Comparison of ENCODE assay signal across 15 cellular contexts in the genomic region with DNA sequence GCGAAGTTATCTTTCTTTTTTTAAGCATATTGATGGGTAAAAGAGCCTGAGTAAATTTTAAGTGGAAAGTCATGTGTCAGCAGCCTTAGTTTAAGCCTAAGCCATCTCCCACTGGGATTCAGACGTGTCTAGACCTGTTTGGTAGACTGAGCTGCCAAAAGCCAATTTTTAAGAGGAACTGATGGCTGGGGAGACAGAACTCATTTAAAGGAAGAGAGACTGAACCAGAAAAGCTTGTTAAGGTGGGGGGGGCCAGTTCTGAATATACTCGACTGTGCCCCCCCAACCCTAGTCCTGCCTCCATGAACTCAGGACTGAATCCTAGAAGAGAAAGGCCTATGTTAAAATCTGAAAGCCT. TPM values are rescaled to one million over a fixed set of nuclear protein-coding genes. Genes with fewer than 3 reads are reported as not detected.
DNase-seq lines count a peak whose midpoint lies in the region; TF ChIP-seq lines count a peak whose summit lies in the region.
"Had no signal": no experiment of that assay in that cellular context is flagged by ENCODE, and none has a peak within 500 bp of the region (broad histone marks: within the 10 kb centered on the region; RNA-seq: fewer than 3 reads in every experiment).

No MANE protein-coding gene starts in this region.

- no peak for TF ChIP-seq CTCF in epithelial cell of esophagus (IDR thresholded peaks at IDR 0.05; ENCODE audit: insufficient read depth, low read depth, low read length, missing control alignments)
- TF ChIP-seq CTCF in esophagus squamous epithelium (IDR thresholded peaks at IDR 0.05), result no peak

- peak overlapping the region in 2 of 4 donors; percentile 47 to 53 for H3K27ac ChIP-seq in esophagus squamous epithelium
- H3K27ac ChIP-seq: neural progenitor cell, SJSA1 had no signal

- intact Hi-C loops in esophagus squamous epithelium (cut with DNase I), result no loop called here

- WGBS in esophagus squamous epithelium, 2 donors, result 34 to 39% methylated on average over 3 of the region's 3 CpGs

- peak; percentile 36 for DNase-seq in D341Med (ENCODE audit: low spot score)
- DNase-seq in KBM-7, result peak; percentile 76
- peak; percentile 8 for DNase-seq in NCI-H526 treated with DMSO at 0.1 percent for 48 hours (lab: John Stamatoyannopoulos, UW)
- DNase-seq in epithelial cell of esophagus (ENCODE audit: low read depth), result peak; percentile 94
- no peak for DNase-seq in effector CD8-positive, alpha-beta T cell (lab: John Stamatoyannopoulos, UW)
- DNase-seq in esophagus squamous epithelium (lab: John Stamatoyannopoulos, UW), result no peak
- DNase-seq in islet precursor cell, result no peak
- no peak for DNase-seq in activated CD4-positive, CD25-positive, alpha-beta regulatory T cell (lab: John Stamatoyannopoulos, UW)
- DNase-seq: activated CD4-positive, alpha-beta T cell treated with anti-CD3 and anti-CD28 coated beads for 1 hour; activated gamma-delta T cell; CD4-positive, CD25-positive, alpha-beta regulatory T cell; foreskin fibroblast; NCI-H1048 had no signal

- no peaks in the 10 kb centered on the region for H3K9me3 ChIP-seq in esophagus squamous epithelium
- H3K9me3 ChIP-seq: SJSA1 had no signal

- H3K27me3 ChIP-seq in esophagus squamous epithelium, result no peaks in the 10 kb centered on the region
- H3K27me3 ChIP-seq: neural progenitor cell, SJSA1 had no signal

- no peak overlapping the region for H3K4me3 ChIP-seq in epithelial cell of esophagus (ENCODE audit: low read length)
- no peak overlapping the region for H3K4me3 ChIP-seq in esophagus squamous epithelium
- H3K4me3 ChIP-seq: neural progenitor cell, SJSA1 had no signal

- H3K4me1 ChIP-seq in esophagus squamous epithelium, result peaks cover 9 to 26% (median 18%) of the 10 kb centered on the region in 3 donors

- H3K36me3 ChIP-seq in esophagus squamous epithelium, result no peaks in the 10 kb centered on the region
- H3K36me3 ChIP-seq: neural progenitor cell, SJSA1 had no signal

- TF ChIP-seq POLR2A in esophagus squamous epithelium (IDR thresholded peaks at IDR 0.05), result no peak

- in situ Hi-C loops in KBM-7 (cut with MboI; ENCODE audit: low pct_unique_long_range_greater_than_20kb, low sequenced_read_pairs), result no loop called here

RNA-seq across cellular contexts. Expression of gene PLPP1, which starts 58.3 kb away (rescaled TPM):
- 100 to 1,000 TPM in 1 of 4 donors, 10 to 100 TPM in 3; 26.1 to 140 (median 41.3) TPM for total RNA-seq in esophagus squamous epithelium

Comparison
In these comparisons a context has a peak if more than half of its experiments do, and no peak if none do; other contexts are left out.
1. DNase-seq: peak in D341Med (single experiment), KBM-7 (single experiment), NCI-H526 treated with DMSO at 0.1 percent for 48 hours (single experiment) and epithelial cell of esophagus (single experiment); none in effector CD8-positive, alpha-beta T cell (single experiment), esophagus squamous epithelium (single experiment), islet precursor cell (single experiment) and activated CD4-positive, CD25-positive, alpha-beta regulatory T cell (0 of 4).